ENCODE assay signal across 8 cellular contexts in genomic region chrX:47651043-47651905, GRCh38. TPM values are rescaled to one million over a fixed set of nuclear protein-coding genes. Genes with fewer than 3 reads are reported as not detected.
DNase-seq lines count a peak whose midpoint lies in the region; ATAC-seq, FAIRE-seq and TF ChIP-seq lines count a peak whose summit lies in the region.

No MANE protein-coding gene starts in this region.

- no peak for TF ChIP-seq CTCF in heart left ventricle (IDR thresholded peaks at IDR 0.05)
- no peak for TF ChIP-seq CTCF in GM12878 (IDR thresholded peaks at IDR 0.05 in 2 of 3, conservative IDR thresholded peaks at IDR 0.05 in 1 of 3; ENCODE audit: control insufficient read depth in 2 of 3, extremely low read depth in 1 of 3, insufficient read depth in 1 of 3, low read depth in 3 of 3, low read length in 3 of 3)
- TF ChIP-seq CTCF in vagina (IDR thresholded peaks at IDR 0.05): no peak

- TF ChIP-seq RAD21 in GM12878 (IDR thresholded peaks at IDR 0.05; ENCODE audit: insufficient read depth, low read depth, low read length): no peak

- H3K4me1 ChIP-seq in heart left ventricle (peaks cover 0 to 17% (median 6%) of the 10 kb centered on the region in 12 donors), GM12878 (ENCODE audit: control insufficient read depth, insufficient read depth, low read length) (0 out of 2 replicates have a peak, but pooled peaks cover 2% of the 10 kb centered on the region), mesenchymal stem cell (ENCODE audit: control insufficient read depth, insufficient read depth, low read depth, low read length) (peaks cover 10% of the 10 kb centered on the region), vagina (peaks cover 14% of the 10 kb centered on the region)

- POLR2A ChIA-PET in GM12878 (lab: Charles Lee): interaction anchor here (1.1 kb wide), 3 partner anchors 20 to 1307 kb away, joined by 4 to 5 read pairs (median 4); partner anchors contain the start of gene TIMP1

- H3K27ac ChIP-seq in heart left ventricle (peak overlapping the region; percentile 26 to 93 (median 74)), GM12878 (ENCODE audit: control insufficient read depth, insufficient read depth) (peak overlapping the region; percentile 30), mesenchymal stem cell (ENCODE audit: low read length, poor library complexity, severe bottlenecking) (peak overlapping the region; percentile 72), vagina (peak overlapping the region; percentile 77)

- CTCF ChIA-PET in GM12878 (lab: Yijun Ruan, JAX): interaction anchor here (2.9 kb wide), 1 partner anchor 11 kb away, joined by 7 read pairs; no protein-coding TSS in a partner anchor

- 12 to 61% (median 32%) methylated on average over 19 of the region's 19 CpGs for WGBS in heart left ventricle, 4 donors
- 45% methylated on average over 19 of the region's 19 CpGs for WGBS in GM12878 (ENCODE audit: insufficient coverage, insufficient replicate concordance, low lambda C conversion rate, missing lambda C conversion rate)
- 20% methylated on average over 19 of the region's 19 CpGs for WGBS in mesenchymal stem cell

- in situ Hi-C loops in GM12878 (cut with MboI): loop anchor here (10.0 kb wide), 1 partner anchor 456 kb away; the partner anchor contains the start of gene UBA1

- H4K20me1 ChIP-seq in GM12878 (ENCODE audit: control insufficient read depth, insufficient read depth): no peaks in the 10 kb centered on the region

- H3K27me3 ChIP-seq in heart left ventricle (peaks cover 0 to 4% (median 0%) of the 10 kb centered on the region in 9 donors), GM12878 (replicated peaks in 1 of 2; ENCODE audit: control insufficient read depth in 2 of 2, insufficient read depth in 2 of 2, low read length in 1 of 2) (no peaks in the 10 kb centered on the region), mesenchymal stem cell (ENCODE audit: control insufficient read depth in 1 of 2, insufficient read depth in 1 of 2, low read length in 2 of 2) (peaks cover 0 to 8% of the 10 kb centered on the region in 2 experiments), vagina (no peaks in the 10 kb centered on the region)

- H2BK5ac ChIP-seq in mesenchymal stem cell (ENCODE audit: low read depth, low read length, poor library complexity, severe bottlenecking): peak overlapping the region; percentile 9

- H3K4me3 ChIP-seq in heart left ventricle: peak overlapping the region in 10 of 12 donors; percentile 22 to 90 (median 67)
- peak overlapping the region; percentile 57; the same call in 1 of the 2 replicates for H3K4me3 ChIP-seq in GM12878
- H3K4me3 ChIP-seq in mesenchymal stem cell (ENCODE audit: insufficient read depth in 1 of 2, low read depth in 1 of 2, low read length in 2 of 2): peak overlapping the region; percentile 26 to 73
- H3K4me3 ChIP-seq in vagina: peak overlapping the region; percentile 19 to 64

- H3K9ac ChIP-seq in GM12878 (ENCODE audit: control insufficient read depth, insufficient read depth, low read length) (peak overlapping the region; percentile 7; the same call in 1 of the 2 replicates), mesenchymal stem cell (ENCODE audit: low read length) (peak overlapping the region; percentile 72)

- no peak overlapping the region for H4K8ac ChIP-seq in mesenchymal stem cell (ENCODE audit: low read length)

- H3K14ac ChIP-seq in mesenchymal stem cell (ENCODE audit: low read length in 2 of 2): no peak overlapping the region

- TF ChIP-seq POLR2A in heart left ventricle (IDR thresholded peaks at IDR 0.05) (peak in 1 of 2 donors; percentile 52), GM12878 (IDR thresholded peaks at IDR 0.05; ENCODE audit: low read depth, low read length) (no peak), vagina (IDR thresholded peaks at IDR 0.05) (no peak)

- no peak overlapping the region for H2AFZ ChIP-seq in GM12878 (ENCODE audit: control insufficient read depth, low read depth, low read length)
- H2AFZ ChIP-seq in mesenchymal stem cell (ENCODE audit: low read depth, low read length): no peak overlapping the region

- DNase-seq in heart left ventricle (no peak), left cardiac atrium (no peak), GM12878 (ENCODE audit: low read depth, low spot score) (no peak), mesenchymal stem cell (no peak), vagina (ENCODE audit: extremely low spot score in 2 of 2) (peak; percentile 67 to 84), foreskin melanocyte (no peak), D341Med (ENCODE audit: low spot score) (no peak)
- DNase-seq in stimulated activated CD8-positive, alpha-beta memory T cell treated with anti-CD3 and anti-CD28 coated beads, Interleukin-4, amount 100 ng/mL, for 48 hours: no peak

- H2BK12ac ChIP-seq in mesenchymal stem cell (ENCODE audit: low read length in 2 of 2): no peak overlapping the region

- no peak for TF ChIP-seq EP300 in GM12878 (IDR thresholded peaks at IDR 0.05; ENCODE audit: borderline replicate concordance in 1 of 2, control insufficient read depth in 1 of 2, low read depth in 2 of 2, low read length in 2 of 2)

- H3K4me2 ChIP-seq in GM12878 (ENCODE audit: control insufficient read depth, insufficient read depth): peak overlapping the region; percentile 19
- peak overlapping the region; percentile 63 for H3K4me2 ChIP-seq in mesenchymal stem cell (ENCODE audit: low read length, poor library complexity, severe bottlenecking)

- FAIRE-seq in GM12878 (lab: Jason Lieb, UNC): no peak

- peak overlapping the region in 1 of 2 experiments; percentile 50 for H3K18ac ChIP-seq in mesenchymal stem cell (ENCODE audit: low read depth in 1 of 2, low read length in 2 of 2)

- H3K4ac ChIP-seq in mesenchymal stem cell (ENCODE audit: low read depth in 1 of 2, low read length in 2 of 2): no peak overlapping the region

- ATAC-seq in heart left ventricle: peak in 1 of 4 donors; percentile 14
- ATAC-seq in left cardiac atrium: no peak
- no peak for ATAC-seq in GM12878

- H3K9me3 ChIP-seq in heart left ventricle (no peaks in the 10 kb centered on the region), GM12878 (replicated peaks; ENCODE audit: control insufficient read depth, insufficient read depth, low read length) (no peaks in the 10 kb centered on the region; the same call in 2 of the 3 replicates), mesenchymal stem cell (ENCODE audit: control insufficient read depth, low read length) (no peaks in the 10 kb centered on the region), vagina (no peaks in the 10 kb centered on the region)

- no peak overlapping the region for H3K23ac ChIP-seq in mesenchymal stem cell (ENCODE audit: low read length in 2 of 2)

- H2BK15ac ChIP-seq in mesenchymal stem cell (ENCODE audit: low read depth, poor library complexity, severe bottlenecking): no peak overlapping the region

- intact Hi-C loops in heart left ventricle (cut with DNase I) (loop anchor here in 6 of 10 donors (5.0 to 10.0 kb wide), 4 partner anchors 184 to 459 kb away; partner anchors contain the start of genes UBA1 (in 3 of the 6) and ZNF81 (in 1 of the 6)), left cardiac atrium (cut with DNase I) (loop anchor here in 1 of 2 donors (10.0 kb wide), 1 partner anchor 374 kb away; no protein-coding TSS in a partner anchor), GM12878 (cut with micrococcal nuclease; ENCODE audit: unreplicated experiment) (loop anchor here (2.0 kb wide), 1 partner anchor 90 kb away; the partner anchor contains the start of gene ARAF), vagina (cut with DNase I) (no loop called here)

- H2BK120ac ChIP-seq in mesenchymal stem cell (ENCODE audit: low read depth, low read length): no peak overlapping the region

- H3K79me1 ChIP-seq in mesenchymal stem cell (replicated peaks; ENCODE audit: low read length, poor library complexity, severe bottlenecking): peaks cover 1% of the 10 kb centered on the region

- no TSS peak for BruUV-seq in GM12878 (replicated peaks; lab: Mats Ljungman, UMichigan)

- H3K36me3 ChIP-seq in heart left ventricle: peaks cover 0 to 36% (median 19%) of the 10 kb centered on the region in 9 donors
- peaks cover 0 to 5% of the 10 kb centered on the region in 2 experiments; a peak in 1 of 4 replicates for H3K36me3 ChIP-seq in GM12878 (ENCODE audit: control insufficient read depth in 2 of 2, insufficient read depth in 2 of 2, low read length in 1 of 2)
- peaks cover 8 to 41% of the 10 kb centered on the region in 2 experiments for H3K36me3 ChIP-seq in mesenchymal stem cell (ENCODE audit: control insufficient read depth in 1 of 2, insufficient read depth in 2 of 2, low read depth in 1 of 2, low read length in 2 of 2)
- H3K36me3 ChIP-seq in vagina: no peaks in the 10 kb centered on the region

- SMC1A ChIA-PET in GM12878 (lab: Charles Lee; ENCODE audit: uncharacterized antibody, unreplicated experiment): interaction anchor here (0.7 to 1.3 kb wide), 3 partner anchors 10 to 133 kb away, joined by 3 read pairs; partner anchors contain the start of gene ARAF

- no peak overlapping the region for H4K91ac ChIP-seq in mesenchymal stem cell (ENCODE audit: low read length)

- H3K79me2 ChIP-seq in GM12878 (ENCODE audit: control insufficient read depth, insufficient read depth, low read length): peaks cover 28% of the 10 kb centered on the region

- H2AK5ac ChIP-seq in mesenchymal stem cell (ENCODE audit: low read length, severe bottlenecking): no peak overlapping the region

- RAD21 ChIA-PET in GM12878 (lab: Charles Lee; ENCODE audit: unreplicated experiment): interaction anchor here (0.8 to 1.2 kb wide), 2 partner anchors 14 to 72 kb away, joined by 3 to 4 read pairs; no protein-coding TSS in a partner anchor

RNA-seq across cellular contexts. Expression of gene ELK1, which starts 0.9 kb away (rescaled TPM):
- 10 to 100 TPM; 23.7 to 35.3 (median 29.7) TPM for total RNA-seq in heart left ventricle
- 10 to 100 TPM in 1 of 2 donors, 1 to 10 TPM in 1; 9.9 to 67.2 TPM for polyA plus RNA-seq in heart left ventricle
- 10 to 100 TPM; 18.5 to 32.2 TPM for total RNA-seq in left cardiac atrium
- total RNA-seq in GM12878 (2013; cell fraction: nucleolus; rRNA removed): 24.1 and 25.5 TPM in 2 replicates
- total RNA-seq in GM12878 (2014; rRNA removed): 34.2 and 35.8 TPM in 2 replicates
- total RNA-seq in GM12878 (2014; rRNA removed; fragmentation: Illumina TruSeq; extraction: Trizol): 18.1 and 19.9 TPM in 2 replicates
- total RNA-seq in GM12878 (2021): 53.2 and 55.5 TPM in 2 replicates
- 16.5 TPM for polyA plus RNA-seq in GM12878 (2011; ENCODE audit: low read depth)
- 20.2 and 30.0 TPM in 2 replicates for polyA plus RNA-seq in GM12878 (2011; rRNA removed)
- polyA plus RNA-seq in GM12878 (2011; cell fraction: cytosol; rRNA removed): 39.3 and 42.8 TPM in 2 replicates
- 40.3 and 45.6 TPM in 2 replicates for polyA plus RNA-seq in GM12878 (2011; cell fraction: nucleus; rRNA removed)
- 44.5 and 50.1 TPM in 2 replicates for polyA plus RNA-seq in GM12878 (2012)
- polyA plus RNA-seq in GM12878 (2014; fragmentation: Illumina TruSeq; extraction: Trizol): 24.6 and 36.1 TPM in 2 replicates
- 1 to 10 TPM; 4.1 to 6.3 TPM for polyA plus RNA-seq in GM12878 (2014; fragmentation: Nextera tagmentation; extraction: Ambion mirVana)
- 29.8 and 31.1 TPM in 2 replicates for polyA plus RNA-seq in GM12878 (2014; rRNA removed)
- 10 to 100 TPM; 49.7 to 52.3 TPM for polyA plus RNA-seq in GM12878 (2016; fragmentation: Nextera tagmentation; extraction: Ambion mirVana)
- 21.6 and 29.1 TPM in 2 replicates for polyA minus RNA-seq in GM12878 (2011; rRNA and poly(A)+ RNA removed)
- 17.2 and 20.5 TPM in 2 replicates for polyA minus RNA-seq in GM12878 (2011; cell fraction: cytosol; rRNA and poly(A)+ RNA removed)
- 10.4 and 16.8 TPM in 2 replicates for polyA minus RNA-seq in GM12878 (2011; cell fraction: nucleus; rRNA and poly(A)+ RNA removed)
- polyA plus RNA-seq in mesenchymal stem cell (2013, experiment 1 of 2): 31.2 TPM
- polyA plus RNA-seq in mesenchymal stem cell (2013, experiment 2 of 2): 32.3 TPM
- total RNA-seq in vagina: 18.9 TPM

RNA-seq across cellular contexts. Expression of gene UXT, which starts 7.7 kb away (rescaled TPM):
- total RNA-seq in heart left ventricle: 100 to 1,000 TPM in 3 of 9 donors, 10 to 100 TPM in 6; 74.4 to 132 (median 96.5) TPM
- 100 to 1,000 TPM; 113 to 193 TPM for polyA plus RNA-seq in heart left ventricle
- 10 to 100 TPM; 89.6 to 99.9 TPM for total RNA-seq in left cardiac atrium
- 41.1 and 41.9 TPM in 2 replicates for total RNA-seq in GM12878 (2013; cell fraction: nucleolus; rRNA removed)
- 193 and 198 TPM in 2 replicates for total RNA-seq in GM12878 (2014; rRNA removed)
- 151 and 170 TPM in 2 replicates for total RNA-seq in GM12878 (2014; rRNA removed; fragmentation: Illumina TruSeq; extraction: Trizol)
- total RNA-seq in GM12878 (2021): 129 and 147 TPM in 2 replicates
- 584 TPM for polyA plus RNA-seq in GM12878 (2011; ENCODE audit: low read depth)
- 173 and 243 TPM in 2 replicates for polyA plus RNA-seq in GM12878 (2011; rRNA removed)
- polyA plus RNA-seq in GM12878 (2011; cell fraction: cytosol; rRNA removed): 172 and 178 TPM in 2 replicates
- polyA plus RNA-seq in GM12878 (2011; cell fraction: nucleus; rRNA removed): 72.5 and 117 TPM in 2 replicates
- 267 and 272 TPM in 2 replicates for polyA plus RNA-seq in GM12878 (2012)
- 208 and 233 TPM in 2 replicates for polyA plus RNA-seq in GM12878 (2014; fragmentation: Illumina TruSeq; extraction: Trizol)
- 100 to 1,000 TPM; 105 to 204 TPM for polyA plus RNA-seq in GM12878 (2014; fragmentation: Nextera tagmentation; extraction: Ambion mirVana)
- 211 and 224 TPM in 2 replicates for polyA plus RNA-seq in GM12878 (2014; rRNA removed)
- 100 to 1,000 TPM; 229 to 245 TPM for polyA plus RNA-seq in GM12878 (2016; fragmentation: Nextera tagmentation; extraction: Ambion mirVana)
- polyA minus RNA-seq in GM12878 (2011; rRNA and poly(A)+ RNA removed): 61.1 and 63.5 TPM in 2 replicates
- polyA minus RNA-seq in GM12878 (2011; cell fraction: cytosol; rRNA and poly(A)+ RNA removed): 22.7 and 22.9 TPM in 2 replicates
- polyA minus RNA-seq in GM12878 (2011; cell fraction: nucleus; rRNA and poly(A)+ RNA removed): 32.8 and 39.2 TPM in 2 replicates
- polyA plus RNA-seq in mesenchymal stem cell (2013, experiment 1 of 2): 125 TPM
- 128 TPM for polyA plus RNA-seq in mesenchymal stem cell (2013, experiment 2 of 2)
- total RNA-seq in vagina: 93.3 TPM

RNA-seq across cellular contexts. Expression of gene CFP, which starts 21.5 kb away (rescaled TPM):
- 10 to 100 TPM in 2 of 9 donors, 1 to 10 TPM in 6, under 1 TPM in 1; 0.98 to 24.7 (median 1.9) TPM for total RNA-seq in heart left ventricle
- polyA plus RNA-seq in heart left ventricle: 1 to 10 TPM; 1.2 to 1.6 TPM
- total RNA-seq in left cardiac atrium: 10 to 100 TPM in 1 of 2 donors, 1 to 10 TPM in 1; 3.9 to 10.9 TPM
- total RNA-seq in GM12878 (2013; cell fraction: nucleolus; rRNA removed): 13.9 and 14.4 TPM in 2 replicates
- total RNA-seq in GM12878 (2014; rRNA removed): 8.3 and 10.1 TPM in 2 replicates
- total RNA-seq in GM12878 (2014; rRNA removed; fragmentation: Illumina TruSeq; extraction: Trizol): 3.5 and 3.7 TPM in 2 replicates
- total RNA-seq in GM12878 (2021): 4.9 and 7.2 TPM in 2 replicates
- 13.4 TPM for polyA plus RNA-seq in GM12878 (2011; ENCODE audit: low read depth)
- 0.42 and 1.1 TPM in 2 replicates for polyA plus RNA-seq in GM12878 (2011; rRNA removed)
- polyA plus RNA-seq in GM12878 (2011; cell fraction: cytosol; rRNA removed): 1.2 and 1.9 TPM in 2 replicates
- polyA plus RNA-seq in GM12878 (2011; cell fraction: nucleus; rRNA removed): 3.3 and 4.9 TPM in 2 replicates
- 14.6 and 21.8 TPM in 2 replicates for polyA plus RNA-seq in GM12878 (2012)
- polyA plus RNA-seq in GM12878 (2014; fragmentation: Illumina TruSeq; extraction: Trizol): 0.36 and 2.4 TPM in 2 replicates
- polyA plus RNA-seq in GM12878 (2014; fragmentation: Nextera tagmentation; extraction: Ambion mirVana): 1 to 10 TPM in 1 of 2 experiments, under 1 TPM in 1; 0.72 to 2.8 TPM
- 6.5 and 8.7 TPM in 2 replicates for polyA plus RNA-seq in GM12878 (2014; rRNA removed)
- polyA plus RNA-seq in GM12878 (2016; fragmentation: Nextera tagmentation; extraction: Ambion mirVana): 1 to 10 TPM; 1.9 to 2.9 TPM
- polyA minus RNA-seq in GM12878 (2011; rRNA and poly(A)+ RNA removed): 1.1 and 1.5 TPM in 2 replicates
- 0.31 and 1.5 TPM in 2 replicates for polyA minus RNA-seq in GM12878 (2011; cell fraction: cytosol; rRNA and poly(A)+ RNA removed)
- polyA minus RNA-seq in GM12878 (2011; cell fraction: nucleus; rRNA and poly(A)+ RNA removed): 0.97 and 2.2 TPM in 2 replicates
- 0.36 TPM for polyA plus RNA-seq in mesenchymal stem cell (2013, experiment 1 of 2)
- polyA plus RNA-seq in mesenchymal stem cell (2013, experiment 2 of 2): 0.26 TPM
- 0.74 TPM for total RNA-seq in vagina

RNA-seq across cellular contexts. Expression of gene SYN1, which starts 31.6 kb away (rescaled TPM):
- 10 to 100 TPM in 5 of 9 donors, 1 to 10 TPM in 4; 7.1 to 20.5 (median 11.2) TPM for total RNA-seq in heart left ventricle
- polyA plus RNA-seq in heart left ventricle: 10 to 100 TPM; 11.3 to 20.5 TPM
- 1 to 10 TPM; 4.4 to 7.0 TPM for total RNA-seq in left cardiac atrium
- 0.31 and 2.1 TPM in 2 replicates for total RNA-seq in GM12878 (2013; cell fraction: nucleolus; rRNA removed)
- total RNA-seq in GM12878 (2014; rRNA removed): 0.05 and 0.11 TPM in 2 replicates
- not detected in 2 replicates for total RNA-seq in GM12878 (2014; rRNA removed; fragmentation: Illumina TruSeq; extraction: Trizol)
- total RNA-seq in GM12878 (2021): 0.21 and 0.43 TPM in 2 replicates
- polyA plus RNA-seq in GM12878 (2011; ENCODE audit: low read depth): 1.6 TPM
- 0.27 and 0.30 TPM in 2 replicates for polyA plus RNA-seq in GM12878 (2011; rRNA removed)
- polyA plus RNA-seq in GM12878 (2011; cell fraction: cytosol; rRNA removed): 0.18 and 0.43 TPM in 2 replicates
- polyA plus RNA-seq in GM12878 (2011; cell fraction: nucleus; rRNA removed): 0.13 and 0.19 TPM in 2 replicates
- 1.2 and 1.3 TPM in 2 replicates for polyA plus RNA-seq in GM12878 (2012)
- 0.16 and 1.5 TPM in 2 replicates for polyA plus RNA-seq in GM12878 (2014; fragmentation: Illumina TruSeq; extraction: Trizol)
- under 1 TPM in 1 of 2 experiments, not detected in 1; 0.09 TPM for polyA plus RNA-seq in GM12878 (2014; fragmentation: Nextera tagmentation; extraction: Ambion mirVana)
- polyA plus RNA-seq in GM12878 (2014; rRNA removed): not detected in 2 replicates
- polyA plus RNA-seq in GM12878 (2016; fragmentation: Nextera tagmentation; extraction: Ambion mirVana): under 1 TPM; 0.09 to 0.57 TPM
- polyA minus RNA-seq in GM12878 (2011; rRNA and poly(A)+ RNA removed): 0.37 and 0.57 TPM in 2 replicates
- polyA minus RNA-seq in GM12878 (2011; cell fraction: cytosol; rRNA and poly(A)+ RNA removed): not detected in 2 replicates
- 0.12 and 0.29 TPM in 2 replicates for polyA minus RNA-seq in GM12878 (2011; cell fraction: nucleus; rRNA and poly(A)+ RNA removed)
- 5.5 TPM for polyA plus RNA-seq in mesenchymal stem cell (2013, experiment 1 of 2)
- 5.5 TPM for polyA plus RNA-seq in mesenchymal stem cell (2013, experiment 2 of 2)
- total RNA-seq in vagina: 2.7 TPM

Comparison
In these comparisons a context has a peak if more than half of its experiments do, and no peak if none do; other contexts are left out.
1. DNase-seq: peak in vagina (2 of 2); none in heart left ventricle (0 of 5), left cardiac atrium (single experiment), GM12878 (single experiment), mesenchymal stem cell (single experiment), foreskin melanocyte (single experiment), stimulated activated CD8-positive, alpha-beta memory T cell treated with anti-CD3 and anti-CD28 coated beads, Interleukin-4, amount 100 ng/mL, for 48 hours (single experiment) and D341Med (single experiment).
2. Peak in every context shown above with its lines, with median percentiles within 50 percentile points of each other: H3K27ac ChIP-seq and H3K4me3 ChIP-seq.